In genomic region chr10:110499796-110500514, GRCh38 we compare ENCODE assay signal across 9 cellular contexts. TPM values are rescaled to one million over a fixed set of nuclear protein-coding genes. Genes with fewer than 3 reads are reported as not detected.
DNase-seq lines count a peak whose midpoint lies in the region; ATAC-seq, FAIRE-seq and TF ChIP-seq lines count a peak whose summit lies in the region.
"Had no signal": no experiment of that assay in that cellular context is flagged by ENCODE, and none has a peak within 500 bp of the region (broad histone marks: within the 10 kb centered on the region; RNA-seq: fewer than 3 reads in every experiment).

No MANE protein-coding gene starts in this region.

- H3K4me3 ChIP-seq in ACC112 (ENCODE audit: low read depth, low read length) (peak overlapping the region; percentile 97), HUES48 (ENCODE audit: low read depth, low read length) (peak overlapping the region; percentile 85), bronchial epithelial cell (ENCODE audit: low read depth, low read length) (peak overlapping the region; percentile 82), mesenchymal stem cell (ENCODE audit: insufficient read depth in 1 of 2, low read depth in 1 of 2, low read length in 2 of 2) (peak overlapping the region; percentile 31 to 97)

- DNase-seq in bronchial epithelial cell (ENCODE audit: low read depth) (no peak), mesenchymal stem cell (no peak), SW 1271 (lab: John Stamatoyannopoulos, UW) (no peak), NCI-H1092 (lab: John Stamatoyannopoulos, UW) (no peak)

- H3K4ac ChIP-seq in mesenchymal stem cell (ENCODE audit: low read depth in 1 of 2, low read length in 2 of 2) = no peak overlapping the region

- no peaks in the 10 kb centered on the region for H3K9me3 ChIP-seq in HUES48 (ENCODE audit: control insufficient read depth, insufficient read depth, low read length)
- H3K9me3 ChIP-seq in mesenchymal stem cell (ENCODE audit: control insufficient read depth, low read length) = no peaks in the 10 kb centered on the region
- H3K9me3 ChIP-seq: neutrophil had no signal

- H2AFZ ChIP-seq in ACC112 (ENCODE audit: low read length, unreplicated experiment) = no peak overlapping the region
- no peak overlapping the region for H2AFZ ChIP-seq in mesenchymal stem cell (ENCODE audit: low read depth, low read length)

- peak overlapping the region in 1 of 2 experiments; percentile 74 for H3K18ac ChIP-seq in mesenchymal stem cell (ENCODE audit: low read depth in 1 of 2, low read length in 2 of 2)

- no peak for FAIRE-seq in bronchial epithelial cell (lab: Jason Lieb, UNC)

- H3K79me2 ChIP-seq in ACC112 (ENCODE audit: control insufficient read depth, insufficient read depth, low read length, unreplicated experiment) = peaks cover 92% of the 10 kb centered on the region

- H3K23ac ChIP-seq in mesenchymal stem cell (ENCODE audit: low read length in 2 of 2) = no peak overlapping the region

- no peak overlapping the region for H2BK120ac ChIP-seq in mesenchymal stem cell (ENCODE audit: low read depth, low read length)

- H2BK15ac ChIP-seq in mesenchymal stem cell (ENCODE audit: low read depth, poor library complexity, severe bottlenecking) = no peak overlapping the region

- H2BK12ac ChIP-seq in mesenchymal stem cell (ENCODE audit: low read length in 2 of 2) = peak overlapping the region in 1 of 2 experiments; percentile 98

- H2AK5ac ChIP-seq in mesenchymal stem cell (ENCODE audit: low read length, severe bottlenecking) = peak overlapping the region; percentile 62

- H3K4me1 ChIP-seq in ACC112 (ENCODE audit: control insufficient read depth, insufficient read depth, low read length, unreplicated experiment) (peaks cover 38% of the 10 kb centered on the region), HUES48 (ENCODE audit: control insufficient read depth, insufficient read depth, low read length) (peaks cover 42% of the 10 kb centered on the region), mesenchymal stem cell (ENCODE audit: control insufficient read depth, insufficient read depth, low read depth, low read length) (peaks cover 25% of the 10 kb centered on the region)

- no peak overlapping the region for H4K91ac ChIP-seq in mesenchymal stem cell (ENCODE audit: low read length)

- WGBS in mesenchymal stem cell = 26% methylated on average over 6 of the region's 9 CpGs

- H3K27me3 ChIP-seq in ACC112 (ENCODE audit: insufficient read depth, low read length) (no peaks in the 10 kb centered on the region), HUES48 (ENCODE audit: control insufficient read depth, insufficient read depth, low read length) (peaks cover 49% of the 10 kb centered on the region), bronchial epithelial cell (ENCODE audit: control insufficient read depth, insufficient read depth, low read length) (no peaks in the 10 kb centered on the region), mesenchymal stem cell (ENCODE audit: control insufficient read depth in 1 of 2, insufficient read depth in 1 of 2, low read length in 2 of 2) (no peaks in the 10 kb centered on the region)

- no peak for ATAC-seq in esophagus mucosa
- ATAC-seq in GM18907 (IDR thresholded peaks at IDR 0.05; ENCODE audit: unreplicated experiment) = no peak

- H4K8ac ChIP-seq in mesenchymal stem cell (ENCODE audit: low read length) = no peak overlapping the region

- H3K14ac ChIP-seq in mesenchymal stem cell (ENCODE audit: low read length in 2 of 2) = no peak overlapping the region

- TF ChIP-seq CTCF in bronchial epithelial cell (IDR thresholded peaks at IDR 0.05; ENCODE audit: insufficient read depth, low read length, severe bottlenecking) = no peak

- no peaks in the 10 kb centered on the region for H3K79me1 ChIP-seq in mesenchymal stem cell (replicated peaks; ENCODE audit: low read length, poor library complexity, severe bottlenecking)

- H3K27ac ChIP-seq in ACC112 (ENCODE audit: low read depth, low read length) (peak overlapping the region; percentile 85), HUES48 (ENCODE audit: low read depth, low read length) (peak overlapping the region; percentile 80), mesenchymal stem cell (ENCODE audit: low read length, poor library complexity, severe bottlenecking) (peak overlapping the region; percentile 81)
- H3K27ac ChIP-seq: neutrophil had no signal

- peaks cover 27% of the 10 kb centered on the region; the same call in 1 of the 2 replicates for H3K36me3 ChIP-seq in ACC112 (ENCODE audit: insufficient read depth, low read length)
- peaks cover 10% of the 10 kb centered on the region for H3K36me3 ChIP-seq in HUES48 (ENCODE audit: control insufficient read depth, insufficient read depth, low read length)
- peaks cover 13% of the 10 kb centered on the region for H3K36me3 ChIP-seq in bronchial epithelial cell (ENCODE audit: control insufficient read depth, insufficient read depth, low read length)
- H3K36me3 ChIP-seq in mesenchymal stem cell (ENCODE audit: control insufficient read depth in 1 of 2, insufficient read depth in 2 of 2, low read depth in 1 of 2, low read length in 2 of 2) = peaks cover 6 to 25% of the 10 kb centered on the region in 2 experiments
- H3K36me3 ChIP-seq: neutrophil had no signal

- H3K9ac ChIP-seq in HUES48 (ENCODE audit: low read depth, low read length) (no peak overlapping the region), mesenchymal stem cell (ENCODE audit: low read length) (peak overlapping the region; percentile 98)

- peak overlapping the region; percentile 33 for H2BK5ac ChIP-seq in mesenchymal stem cell (ENCODE audit: low read depth, low read length, poor library complexity, severe bottlenecking)

- H3K4me2 ChIP-seq in mesenchymal stem cell (ENCODE audit: low read length, poor library complexity, severe bottlenecking) = peak overlapping the region; percentile 86

RNA-seq across cellular contexts. Expression of gene DUSP5, which starts 2.2 kb away (rescaled TPM):
- total RNA-seq in bronchial epithelial cell (40.1 and 115 TPM in 2 replicates), esophagus mucosa (26.8 TPM)
- 4.4 TPM for polyA plus RNA-seq in mesenchymal stem cell (2013, experiment 1 of 2)
- polyA plus RNA-seq in mesenchymal stem cell (2013, experiment 2 of 2) = 4.4 TPM
